26 cellular contexts compared by ENCODE assay signal in genomic region chr18:5397102-5397501, GRCh38.
DNase-seq lines count a peak whose midpoint lies in the region; ATAC-seq and TF ChIP-seq lines count a peak whose summit lies in the region.
"Had no signal": no experiment of that assay in that cellular context is flagged by ENCODE, and none has a peak within 500 bp of the region (broad histone marks: within the 10 kb centered on the region; RNA-seq: fewer than 3 reads in every experiment).

No MANE protein-coding gene starts in this region.

- H2AFZ ChIP-seq in neuronal stem cell (ENCODE audit: low read length) (no peak overlapping the region), trophoblast cell (ENCODE audit: insufficient read depth, low read length, poor library complexity) (no peak overlapping the region)

- WGBS in neuronal stem cell (ENCODE audit: extremely low coverage in 2 of 2, insufficient read length in 2 of 2, insufficient replicate concordance in 1 of 2), 2 donors, result no CpG with 5 or more reads among the region's 18 CpGs
- no CpG with 5 or more reads among the region's 18 CpGs for WGBS in trophoblast cell (ENCODE audit: extremely low coverage, insufficient coverage, insufficient read length)
- WGBS in gastroesophageal sphincter (ENCODE audit: low coverage in 1 of 2), 2 donors, result 79 to 97% methylated on average over 5 to 15 of the region's 18 CpGs

- H3K27ac ChIP-seq in neuronal stem cell (replicated peaks; ENCODE audit: low read length) (no peak overlapping the region), trophoblast cell (ENCODE audit: low read depth, low read length) (no peak overlapping the region), gastroesophageal sphincter (no peak overlapping the region)
- H3K27ac ChIP-seq: BLaER1 had no signal

- H3K4ac ChIP-seq in neuronal stem cell (ENCODE audit: low read length), result no peak overlapping the region
- H3K4ac ChIP-seq in trophoblast cell (ENCODE audit: low read depth, low read length), result no peak overlapping the region

- H3K79me2 ChIP-seq in trophoblast cell (ENCODE audit: control insufficient read depth, insufficient read depth, low read length, poor library complexity), result no peaks in the 10 kb centered on the region

- DNase-seq in chondrocyte (ENCODE audit: low spot score) (peak; percentile 73), endothelial cell (ENCODE audit: low spot score) (no peak), neuronal stem cell (ENCODE audit: low spot score) (no peak), trophoblast cell (no peak), anterior cingulate cortex (lab: John Stamatoyannopoulos, UW) (no peak), GOT3 (lab: John Stamatoyannopoulos, UW) (no peak)
- DNase-seq: 8988T; ACHN; BE2C; C1 segment of cervical spinal cord; CD4-positive, alpha-beta memory T cell; CD4-positive, CD25-positive, alpha-beta regulatory T cell; CD8-positive, alpha-beta memory T cell; COR-L47; DMS 273 treated with DMSO at 0.1 percent for 48 hours; DMS153; DMS53; DMS79; DND-41; EL; GDM1 had no signal

- H3K4me3 Mint-ChIP-seq in chondrocyte (ENCODE audit: unreplicated experiment), result no peak overlapping the region
- no peak overlapping the region for H3K4me3 Mint-ChIP-seq in endothelial cell (ENCODE audit: unreplicated experiment)
- H3K4me3 Mint-ChIP-seq: CD14-positive monocyte; CD4-positive, alpha-beta memory T cell; CD4-positive, CD25-positive, alpha-beta regulatory T cell; CD8-positive, alpha-beta memory T cell had no signal

- H3K27ac Mint-ChIP-seq in chondrocyte (ENCODE audit: unreplicated experiment) (no peak overlapping the region), endothelial cell (ENCODE audit: unreplicated experiment) (peak overlapping the region; percentile 32)
- H3K27ac Mint-ChIP-seq: CD14-positive monocyte; CD4-positive, alpha-beta memory T cell; CD4-positive, CD25-positive, alpha-beta regulatory T cell; CD8-positive, alpha-beta memory T cell had no signal

- H3K14ac ChIP-seq in neuronal stem cell (ENCODE audit: low read length) (no peak overlapping the region), trophoblast cell (ENCODE audit: low read length) (no peak overlapping the region)

- no peaks in the 10 kb centered on the region for H3K4me1 ChIP-seq in neuronal stem cell (ENCODE audit: control insufficient read depth in 2 of 2, insufficient read depth in 1 of 2, low read depth in 1 of 2, low read length in 2 of 2)
- H3K4me1 ChIP-seq in trophoblast cell (ENCODE audit: control insufficient read depth in 1 of 2, insufficient read depth in 2 of 2, low read length in 2 of 2), result no peaks in the 10 kb centered on the region
- no peaks in the 10 kb centered on the region for H3K4me1 ChIP-seq in gastroesophageal sphincter
- H3K4me1 ChIP-seq: BE2C, BLaER1 had no signal

- TF ChIP-seq CTCF in chondrocyte (IDR thresholded peaks at IDR 0.05) (no peak), endothelial cell (IDR thresholded peaks at IDR 0.05; ENCODE audit: unreplicated experiment) (no peak), gastroesophageal sphincter (IDR thresholded peaks at IDR 0.05) (no peak)

- peaks cover 31% of the 10 kb centered on the region for H3K36me3 Mint-ChIP-seq in chondrocyte (ENCODE audit: low read depth)
- H3K36me3 Mint-ChIP-seq in endothelial cell (ENCODE audit: low read depth, unreplicated experiment), result no peaks in the 10 kb centered on the region
- H3K36me3 Mint-ChIP-seq: CD4-positive, alpha-beta memory T cell; CD4-positive, CD25-positive, alpha-beta regulatory T cell; CD8-positive, alpha-beta memory T cell had no signal

- H3K36me3 ChIP-seq in neuronal stem cell (replicated peaks in 1 of 2; ENCODE audit: control insufficient read depth in 2 of 2, insufficient read depth in 2 of 2, low read length in 2 of 2) (no peaks in the 10 kb centered on the region), trophoblast cell (ENCODE audit: control insufficient read depth in 1 of 2, insufficient read depth in 2 of 2, low read length in 2 of 2) (peaks cover 23 to 48% of the 10 kb centered on the region in 2 experiments), gastroesophageal sphincter (peaks cover 0 to 47% of the 10 kb centered on the region in 2 donors)
- H3K36me3 ChIP-seq: BE2C, BLaER1 had no signal

- H3K9ac ChIP-seq in neuronal stem cell (ENCODE audit: low read depth, low read length, poor library complexity) (no peak overlapping the region), trophoblast cell (ENCODE audit: low read length) (no peak overlapping the region)
- H3K9ac ChIP-seq: BLaER1 had no signal

- H3K27me3 Mint-ChIP-seq in chondrocyte (ENCODE audit: low read depth) (no peaks in the 10 kb centered on the region), endothelial cell (ENCODE audit: unreplicated experiment) (no peaks in the 10 kb centered on the region)

- no peak overlapping the region for H2BK120ac ChIP-seq in neuronal stem cell (ENCODE audit: low read depth, low read length)
- no peak overlapping the region for H2BK120ac ChIP-seq in trophoblast cell (ENCODE audit: insufficient read depth, low read length, poor library complexity)

- no peak overlapping the region for H2BK12ac ChIP-seq in neuronal stem cell (ENCODE audit: low read length)
- no peak overlapping the region for H2BK12ac ChIP-seq in trophoblast cell (ENCODE audit: low read length)

- H3K79me1 ChIP-seq in neuronal stem cell (ENCODE audit: low read depth, low read length) (peaks cover 1% of the 10 kb centered on the region), trophoblast cell (ENCODE audit: low read length) (no peaks in the 10 kb centered on the region)

- H2AK5ac ChIP-seq in neuronal stem cell (ENCODE audit: low read depth, low read length), result no peak overlapping the region
- no peak overlapping the region for H2AK5ac ChIP-seq in trophoblast cell (ENCODE audit: low read length)

- H3K9me3 Mint-ChIP-seq in chondrocyte (ENCODE audit: low read depth) (no peaks in the 10 kb centered on the region), endothelial cell (ENCODE audit: unreplicated experiment) (no peaks in the 10 kb centered on the region)
- H3K9me3 Mint-ChIP-seq: CD4-positive, alpha-beta memory T cell had no signal

- H3K4me1 Mint-ChIP-seq in chondrocyte (ENCODE audit: low read depth) (peaks cover 4% of the 10 kb centered on the region), endothelial cell (ENCODE audit: unreplicated experiment) (no peaks in the 10 kb centered on the region)
- H3K4me1 Mint-ChIP-seq: CD14-positive monocyte had no signal

- H3K4me2 ChIP-seq in neuronal stem cell (ENCODE audit: insufficient read depth, low read length, poor library complexity, severe bottlenecking), result no peak overlapping the region
- no peak overlapping the region for H3K4me2 ChIP-seq in trophoblast cell (ENCODE audit: low read length)
- H3K4me2 ChIP-seq: BLaER1 had no signal

- H3K9me3 ChIP-seq in neuronal stem cell (replicated peaks in 1 of 2; ENCODE audit: control insufficient read depth in 2 of 2, insufficient read depth in 1 of 2, low read depth in 1 of 2, low read length in 2 of 2) (peaks cover 0 to 2% of the 10 kb centered on the region in 2 donors), trophoblast cell (ENCODE audit: insufficient read depth, low read depth, low read length) (peaks cover 4% of the 10 kb centered on the region), gastroesophageal sphincter (no peaks in the 10 kb centered on the region)
- H3K9me3 ChIP-seq: BE2C, BLaER1 had no signal

- H4K12ac ChIP-seq in trophoblast cell (ENCODE audit: low read depth, low read length), result no peak overlapping the region

- H2BK5ac ChIP-seq in neuronal stem cell (ENCODE audit: low read length), result no peak overlapping the region
- no peak overlapping the region for H2BK5ac ChIP-seq in trophoblast cell (ENCODE audit: low read depth, low read length, poor library complexity)

- H3K4me3 ChIP-seq in neuronal stem cell (ENCODE audit: low read length in 2 of 2) (no peak overlapping the region), trophoblast cell (ENCODE audit: low read depth, low read length) (peak overlapping the region; percentile 37), gastroesophageal sphincter (no peak overlapping the region)
- H3K4me3 ChIP-seq: BLaER1, GM12878 had no signal

- peak overlapping the region; percentile 66 for H3K18ac ChIP-seq in neuronal stem cell (ENCODE audit: low read length)
- no peak overlapping the region for H3K18ac ChIP-seq in trophoblast cell (ENCODE audit: low read length)

- no peak overlapping the region for H4K8ac ChIP-seq in neuronal stem cell (ENCODE audit: low read depth, low read length)
- H4K8ac ChIP-seq in trophoblast cell (ENCODE audit: low read depth, low read length), result no peak overlapping the region

- no peak overlapping the region for H2BK15ac ChIP-seq in neuronal stem cell (ENCODE audit: low read length)

- TF ChIP-seq POLR2A in gastroesophageal sphincter (IDR thresholded peaks at IDR 0.05), result no peak

- H3K23ac ChIP-seq in neuronal stem cell (ENCODE audit: low read depth, low read length, poor library complexity) (peak overlapping the region; percentile 74), trophoblast cell (ENCODE audit: low read length) (no peak overlapping the region)

- H3K27me3 ChIP-seq in neuronal stem cell (ENCODE audit: control insufficient read depth in 3 of 3, insufficient read depth in 3 of 3, low read depth in 1 of 3, low read length in 3 of 3) (no peaks in the 10 kb centered on the region), trophoblast cell (ENCODE audit: insufficient read depth, low read length) (no peaks in the 10 kb centered on the region), gastroesophageal sphincter (no peaks in the 10 kb centered on the region)
- H3K27me3 ChIP-seq: BE2C, BLaER1 had no signal

- peak overlapping the region; percentile 89 for H4K91ac ChIP-seq in neuronal stem cell (ENCODE audit: low read depth, low read length, poor library complexity)
- no peak overlapping the region for H4K91ac ChIP-seq in trophoblast cell (ENCODE audit: low read depth, low read length)

- TF ChIP-seq EP300 in gastroesophageal sphincter (IDR thresholded peaks at IDR 0.05), result no peak

- ATAC-seq in gastroesophageal sphincter, result no peak
- no peak for ATAC-seq in HG03108 (IDR thresholded peaks at IDR 0.05; ENCODE audit: unreplicated experiment)
- ATAC-seq: GM12878 had no signal
